12 cellular contexts compared by ENCODE assay signal in the genomic region with DNA sequence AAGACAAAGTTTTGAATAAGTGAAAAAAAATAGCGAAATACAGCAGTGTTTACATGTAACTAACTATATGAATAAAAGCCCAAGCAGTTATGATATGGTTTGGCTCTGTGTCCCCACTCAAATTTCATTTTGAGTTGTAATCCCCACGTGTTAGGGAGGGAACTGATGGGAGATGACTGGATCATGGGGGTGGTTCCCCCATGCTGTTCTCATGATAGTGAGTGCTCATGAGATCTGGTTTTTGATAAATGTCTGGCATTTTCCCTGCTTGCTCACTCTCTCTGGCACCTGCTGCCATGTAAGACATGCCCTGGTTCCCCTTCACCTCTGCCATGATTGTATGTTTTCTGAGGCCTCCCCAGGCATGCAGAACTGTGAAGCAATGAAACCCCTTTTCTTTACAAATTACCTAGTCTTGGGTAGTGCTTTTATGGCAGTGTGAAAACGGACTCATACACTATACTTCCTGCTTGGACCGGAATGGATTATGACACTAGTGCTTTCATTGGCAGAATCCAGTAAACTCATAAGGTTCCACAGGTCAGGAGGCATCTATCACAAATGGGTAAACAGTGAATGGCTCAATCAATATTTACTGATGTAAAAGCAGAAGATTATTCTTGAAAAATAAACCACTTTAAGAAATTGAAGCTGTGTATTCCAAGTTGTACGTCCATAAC.
DNase-seq lines count a peak whose midpoint lies in the region; ATAC-seq and TF ChIP-seq lines count a peak whose summit lies in the region.
"Had no signal": no experiment of that assay in that cellular context is flagged by ENCODE, and none has a peak within 500 bp of the region (broad histone marks: within the 10 kb centered on the region; RNA-seq: fewer than 3 reads in every experiment).

No MANE protein-coding gene starts in this region.

- no peaks in the 10 kb centered on the region for H3K9me3 Mint-ChIP-seq in activated T-helper 1 cell treated with anti-CD3 and anti-CD28 coated beads, Interleukin-12 subunit alpha, Interleukin-12 subunit beta, Interleukin-2, Interleukin-4 antibody, amounts not matched to agents 30 ng/mL and 10 ng/mL and 1 ng/mL, durations not matched to agents 14 hours and 24 hours and 36 hours
- H3K9me3 Mint-ChIP-seq in natural killer cell treated with Interleukin-12 subunit alpha and Interleukin-12 subunit beta and Interleukin-15 and Interleukin-18, amount 100 ng/mL, for 72 hours, result no peaks in the 10 kb centered on the region
- no peaks in the 10 kb centered on the region for H3K9me3 Mint-ChIP-seq in stimulated activated naive B cell treated with anti-CD40 and anti-IgM and Interleukin-4, amounts not matched to agents 10 μg/mL and 1 μg/mL and 100 μg/mL, for 72 hours

- intact Hi-C loops in activated T-helper 1 cell treated with anti-CD3 and anti-CD28 coated beads, Interleukin-12 subunit alpha, Interleukin-12 subunit beta, Interleukin-2, Interleukin-4 antibody, amounts not matched to agents 30 ng/mL and 10 ng/mL and 1 ng/mL, durations not matched to agents 14 hours and 24 hours and 36 hours (cut with micrococcal nuclease), result loop anchor here (1.0 to 10.0 kb wide), 16 partner anchors 24 to 932 kb away; a partner anchor contains a TSS

- H3K4me3 ChIP-seq in coronary artery, result no peak overlapping the region
- H3K4me3 ChIP-seq: cardiac muscle cell, GM12878 had no signal

- TF ChIP-seq CTCF in coronary artery (IDR thresholded peaks at IDR 0.05), result no peak

- H3K27ac ChIP-seq in coronary artery, result no peak overlapping the region
- H3K27ac ChIP-seq: cardiac muscle cell, WERI-Rb-1 had no signal

- peak overlapping the region; percentile 85 for H3K27ac Mint-ChIP-seq in activated T-helper 1 cell treated with anti-CD3 and anti-CD28 coated beads, Interleukin-12 subunit alpha, Interleukin-12 subunit beta, Interleukin-2, Interleukin-4 antibody, amounts not matched to agents 30 ng/mL and 10 ng/mL and 1 ng/mL, durations not matched to agents 14 hours and 24 hours and 36 hours
- H3K27ac Mint-ChIP-seq in natural killer cell treated with Interleukin-12 subunit alpha and Interleukin-12 subunit beta and Interleukin-15 and Interleukin-18, amount 100 ng/mL, for 72 hours, result peak overlapping the region; percentile 22 to 44
- peak overlapping the region; percentile 38 for H3K27ac Mint-ChIP-seq in stimulated activated naive B cell treated with anti-CD40 and anti-IgM and Interleukin-4, amounts not matched to agents 10 μg/mL and 1 μg/mL and 100 μg/mL, for 72 hours

- H3K27me3 Mint-ChIP-seq in activated T-helper 1 cell treated with anti-CD3 and anti-CD28 coated beads, Interleukin-12 subunit alpha, Interleukin-12 subunit beta, Interleukin-2, Interleukin-4 antibody, amounts not matched to agents 30 ng/mL and 10 ng/mL and 1 ng/mL, durations not matched to agents 14 hours and 24 hours and 36 hours (ENCODE audit: insufficient read depth), result no peaks in the 10 kb centered on the region
- no peaks in the 10 kb centered on the region for H3K27me3 Mint-ChIP-seq in natural killer cell treated with Interleukin-12 subunit alpha and Interleukin-12 subunit beta and Interleukin-15 and Interleukin-18, amount 100 ng/mL, for 72 hours
- H3K27me3 Mint-ChIP-seq in stimulated activated naive B cell treated with anti-CD40 and anti-IgM and Interleukin-4, amounts not matched to agents 10 μg/mL and 1 μg/mL and 100 μg/mL, for 72 hours, result no peaks in the 10 kb centered on the region

- DNase-seq in activated T-cell treated with anti-CD3 and anti-CD28 coated beads for 24 hours (ENCODE audit: low read depth), result peak; percentile 50
- no peak for DNase-seq in activated T-cell treated with anti-CD3 and anti-CD28 coated beads, Interleukin-2, amount 50 U/mL, for 1 hour
- DNase-seq in activated T-helper 1 cell treated with anti-CD3 and anti-CD28 coated beads, Interleukin-12 subunit alpha, Interleukin-12 subunit beta, Interleukin-2, Interleukin-4 antibody, amounts not matched to agents 30 ng/mL and 10 ng/mL and 1 ng/mL, durations not matched to agents 14 hours and 24 hours and 36 hours (ENCODE audit: low spot score), result no peak
- peak; percentile 60 for DNase-seq in natural killer cell treated with Interleukin-12 subunit alpha and Interleukin-12 subunit beta and Interleukin-15 and Interleukin-18, amount 100 ng/mL, for 72 hours (ENCODE audit: low spot score)
- no peak for DNase-seq in stimulated activated naive B cell treated with anti-CD40 and anti-IgM and Interleukin-4, amounts not matched to agents 10 μg/mL and 1 μg/mL and 100 μg/mL, for 72 hours
- no peak for DNase-seq in NCI-H1694 treated with DMSO at 0.1 percent for 48 hours (lab: John Stamatoyannopoulos, UW)
- no peak for DNase-seq in EL
- no peak for DNase-seq in coronary artery (ENCODE audit: low spot score)
- DNase-seq: COR-L47, WERI-Rb-1 had no signal

- H3K4me1 Mint-ChIP-seq in activated T-helper 1 cell treated with anti-CD3 and anti-CD28 coated beads, Interleukin-12 subunit alpha, Interleukin-12 subunit beta, Interleukin-2, Interleukin-4 antibody, amounts not matched to agents 30 ng/mL and 10 ng/mL and 1 ng/mL, durations not matched to agents 14 hours and 24 hours and 36 hours (ENCODE audit: low read depth), result peaks cover 36% of the 10 kb centered on the region
- H3K4me1 Mint-ChIP-seq in natural killer cell treated with Interleukin-12 subunit alpha and Interleukin-12 subunit beta and Interleukin-15 and Interleukin-18, amount 100 ng/mL, for 72 hours (ENCODE audit: low read depth in 2 of 2), result peaks cover 9 to 12% of the 10 kb centered on the region in 2 donors
- H3K4me1 Mint-ChIP-seq in stimulated activated naive B cell treated with anti-CD40 and anti-IgM and Interleukin-4, amounts not matched to agents 10 μg/mL and 1 μg/mL and 100 μg/mL, for 72 hours, result peaks cover 2 to 8% of the 10 kb centered on the region in 2 donors

- peak overlapping the region; percentile 1 for H3K4me3 Mint-ChIP-seq in activated T-helper 1 cell treated with anti-CD3 and anti-CD28 coated beads, Interleukin-12 subunit alpha, Interleukin-12 subunit beta, Interleukin-2, Interleukin-4 antibody, amounts not matched to agents 30 ng/mL and 10 ng/mL and 1 ng/mL, durations not matched to agents 14 hours and 24 hours and 36 hours
- no peak overlapping the region for H3K4me3 Mint-ChIP-seq in natural killer cell treated with Interleukin-12 subunit alpha and Interleukin-12 subunit beta and Interleukin-15 and Interleukin-18, amount 100 ng/mL, for 72 hours
- H3K4me3 Mint-ChIP-seq in stimulated activated naive B cell treated with anti-CD40 and anti-IgM and Interleukin-4, amounts not matched to agents 10 μg/mL and 1 μg/mL and 100 μg/mL, for 72 hours, result no peak overlapping the region

- ATAC-seq in natural killer cell treated with Interleukin-12 subunit alpha and Interleukin-12 subunit beta and Interleukin-15 and Interleukin-18, amount 100 ng/mL, for 72 hours, result peak; percentile 79 to 84
- ATAC-seq in stimulated activated naive B cell treated with anti-CD40 and anti-IgM and Interleukin-4, amounts not matched to agents 10 μg/mL and 1 μg/mL and 100 μg/mL, for 72 hours (replicated peaks), result no peak
- ATAC-seq: GM12878 had no signal

- H3K36me3 Mint-ChIP-seq in activated T-helper 1 cell treated with anti-CD3 and anti-CD28 coated beads, Interleukin-12 subunit alpha, Interleukin-12 subunit beta, Interleukin-2, Interleukin-4 antibody, amounts not matched to agents 30 ng/mL and 10 ng/mL and 1 ng/mL, durations not matched to agents 14 hours and 24 hours and 36 hours (ENCODE audit: low read depth), result peaks cover 66% of the 10 kb centered on the region
- peaks cover 44% of the 10 kb centered on the region for H3K36me3 Mint-ChIP-seq in natural killer cell treated with Interleukin-12 subunit alpha and Interleukin-12 subunit beta and Interleukin-15 and Interleukin-18, amount 100 ng/mL, for 72 hours
- peaks cover 16 to 41% of the 10 kb centered on the region in 2 donors for H3K36me3 Mint-ChIP-seq in stimulated activated naive B cell treated with anti-CD40 and anti-IgM and Interleukin-4, amounts not matched to agents 10 μg/mL and 1 μg/mL and 100 μg/mL, for 72 hours

Comparison
In these comparisons a context has a peak if more than half of its experiments do, and no peak if none do; other contexts are left out.
1. DNase-seq: peak in activated T-cell treated with anti-CD3 and anti-CD28 coated beads for 24 hours (single experiment) and natural killer cell treated with Interleukin-12 subunit alpha and Interleukin-12 subunit beta and Interleukin-15 and Interleukin-18, amount 100 ng/mL, for 72 hours (single experiment); none in activated T-cell treated with anti-CD3 and anti-CD28 coated beads, Interleukin-2, amount 50 U/mL, for 1 hour (single experiment), activated T-helper 1 cell treated with anti-CD3 and anti-CD28 coated beads, Interleukin-12 subunit alpha, Interleukin-12 subunit beta, Interleukin-2, Interleukin-4 antibody, amounts not matched to agents 30 ng/mL and 10 ng/mL and 1 ng/mL, durations not matched to agents 14 hours and 24 hours and 36 hours (single experiment), stimulated activated naive B cell treated with anti-CD40 and anti-IgM and Interleukin-4, amounts not matched to agents 10 μg/mL and 1 μg/mL and 100 μg/mL, for 72 hours (single experiment), NCI-H1694 treated with DMSO at 0.1 percent for 48 hours (single experiment), EL (single experiment) and coronary artery (single experiment).
2. H3K27ac Mint-ChIP-seq: peak in every context shown above with its lines; median percentile 85 in activated T-helper 1 cell treated with anti-CD3 and anti-CD28 coated beads, Interleukin-12 subunit alpha, Interleukin-12 subunit beta, Interleukin-2, Interleukin-4 antibody, amounts not matched to agents 30 ng/mL and 10 ng/mL and 1 ng/mL, durations not matched to agents 14 hours and 24 hours and 36 hours; 38 in stimulated activated naive B cell treated with anti-CD40 and anti-IgM and Interleukin-4, amounts not matched to agents 10 μg/mL and 1 μg/mL and 100 μg/mL, for 72 hours; 33 in natural killer cell treated with Interleukin-12 subunit alpha and Interleukin-12 subunit beta and Interleukin-15 and Interleukin-18, amount 100 ng/mL, for 72 hours.
3. ATAC-seq: peak in natural killer cell treated with Interleukin-12 subunit alpha and Interleukin-12 subunit beta and Interleukin-15 and Interleukin-18, amount 100 ng/mL, for 72 hours (2 of 2); none in stimulated activated naive B cell treated with anti-CD40 and anti-IgM and Interleukin-4, amounts not matched to agents 10 μg/mL and 1 μg/mL and 100 μg/mL, for 72 hours (0 of 2).